Comparison of ENCODE assay signal across 1 cellular context in the genomic region with DNA sequence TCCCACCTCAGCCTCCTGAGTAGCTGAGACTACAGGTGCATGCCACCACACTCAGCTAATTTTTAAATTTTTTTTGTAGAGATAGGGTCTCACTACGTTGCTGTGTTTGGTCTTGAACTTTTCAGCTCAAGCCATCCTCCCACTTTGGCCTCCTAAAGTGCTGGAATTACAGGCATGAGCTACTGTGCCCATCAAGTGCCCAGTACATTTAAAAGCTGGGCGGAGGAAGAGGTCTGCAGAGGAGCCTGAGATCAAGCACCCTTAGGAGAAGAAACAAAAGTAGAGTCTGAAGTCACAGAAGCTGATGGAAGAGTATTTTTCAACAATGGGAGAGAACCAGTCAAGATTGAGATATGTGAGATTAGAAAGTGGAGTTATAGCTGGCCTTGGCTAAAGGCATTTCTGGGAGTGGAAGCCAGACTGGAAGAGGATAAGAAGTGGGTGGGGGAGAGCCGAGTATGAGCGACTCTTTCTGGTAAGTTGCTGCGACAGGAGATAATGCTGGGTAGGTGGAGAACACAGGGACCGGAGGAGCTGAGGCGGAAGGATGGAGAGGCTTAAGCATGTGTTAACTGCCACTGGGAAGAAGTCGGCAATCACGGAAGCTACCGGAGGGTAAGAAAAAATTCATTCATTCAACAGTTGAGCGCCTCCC.
TF ChIP-seq lines count a peak whose summit lies in the region.

No MANE protein-coding gene starts in this region.

TF ChIP-seq in K562, 482 proteins besides CTCF, POLR2A, EP300 and RAD21 (continued from another document and continues in another):
- TF ChIP-seq, protein P1, sequence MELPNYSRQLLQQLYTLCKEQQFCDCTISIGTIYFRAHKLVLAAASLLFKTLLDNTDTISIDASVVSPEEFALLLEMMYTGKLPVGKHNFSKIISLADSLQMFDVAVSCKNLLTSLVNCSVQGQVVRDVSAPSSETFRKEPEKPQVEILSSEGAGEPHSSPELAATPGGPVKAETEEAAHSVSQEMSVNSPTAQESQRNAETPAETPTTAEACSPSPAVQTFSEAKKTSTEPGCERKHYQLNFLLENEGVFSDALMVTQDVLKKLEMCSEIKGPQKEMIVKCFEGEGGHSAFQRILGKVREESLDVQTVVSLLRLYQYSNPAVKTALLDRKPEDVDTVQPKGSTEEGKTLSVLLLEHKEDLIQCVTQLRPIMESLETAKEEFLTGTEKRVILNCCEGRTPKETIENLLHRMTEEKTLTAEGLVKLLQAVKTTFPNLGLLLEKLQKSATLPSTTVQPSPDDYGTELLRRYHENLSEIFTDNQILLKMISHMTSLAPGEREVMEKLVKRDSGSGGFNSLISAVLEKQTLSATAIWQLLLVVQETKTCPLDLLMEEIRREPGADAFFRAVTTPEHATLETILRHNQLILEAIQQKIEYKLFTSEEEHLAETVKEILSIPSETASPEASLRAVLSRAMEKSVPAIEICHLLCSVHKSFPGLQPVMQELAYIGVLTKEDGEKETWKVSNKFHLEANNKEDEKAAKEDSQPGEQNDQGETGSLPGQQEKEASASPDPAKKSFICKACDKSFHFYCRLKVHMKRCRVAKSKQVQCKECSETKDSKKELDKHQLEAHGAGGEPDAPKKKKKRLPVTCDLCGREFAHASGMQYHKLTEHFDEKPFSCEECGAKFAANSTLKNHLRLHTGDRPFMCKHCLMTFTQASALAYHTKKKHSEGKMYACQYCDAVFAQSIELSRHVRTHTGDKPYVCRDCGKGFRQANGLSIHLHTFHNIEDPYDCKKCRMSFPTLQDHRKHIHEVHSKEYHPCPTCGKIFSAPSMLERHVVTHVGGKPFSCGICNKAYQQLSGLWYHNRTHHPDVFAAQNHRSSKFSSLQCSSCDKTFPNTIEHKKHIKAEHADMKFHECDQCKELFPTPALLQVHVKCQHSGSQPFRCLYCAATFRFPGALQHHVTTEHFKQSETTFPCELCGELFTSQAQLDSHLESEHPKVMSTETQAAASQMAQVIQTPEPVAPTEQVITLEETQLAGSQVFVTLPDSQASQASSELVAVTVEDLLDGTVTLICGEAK (IDR thresholded peaks at IDR 0.05): no peak
- TF ChIP-seq, protein P1 (CRISPR knock-in tag; IDR thresholded peaks at IDR 0.05): no peak
- TF ChIP-seq ZNF239 (CRISPR knock-in tag; IDR thresholded peaks at IDR 0.05) (no peak), HNRNPL (IDR thresholded peaks at IDR 0.05; ENCODE audit: low read depth, low read length) (no peak), L3MBTL2 (IDR thresholded peaks at IDR 0.05) (no peak), SUPT5H (IDR thresholded peaks at IDR 0.05) (peak; percentile 44), ZEB2 (IDR thresholded peaks at IDR 0.05) (peak; percentile 74; the same call in 1 of the 2 replicates), RAD51 (IDR thresholded peaks at IDR 0.05; ENCODE audit: borderline replicate concordance, low read depth) (no peak), ZNF324 (CRISPR knock-in tag; IDR thresholded peaks at IDR 0.05) (no peak), CEBPG (CRISPR knock-in tag; IDR thresholded peaks at IDR 0.05) (no peak), CEBPG (tag; conservative IDR thresholded peaks at IDR 0.05 in 1 of 2, IDR thresholded peaks at IDR 0.05 in 1 of 2) (no peak), ZNF444 (CRISPR knock-in tag; IDR thresholded peaks at IDR 0.05) (no peak), FOXA1 (IDR thresholded peaks at IDR 0.05; ENCODE audit: borderline replicate concordance) (no peak), GATAD2A (IDR thresholded peaks at IDR 0.05) (no peak), RB1 (IDR thresholded peaks at IDR 0.05; ENCODE audit: low read depth) (no peak), GATA2 (CRISPR knock-in tag; IDR thresholded peaks at IDR 0.05) (0 out of 2 replicates have a peak, but pooled peaks have one; percentile 27), NBN (IDR thresholded peaks at IDR 0.05; ENCODE audit: low read depth) (peak; percentile 72; the same call in 1 of the 2 replicates), POLR2B (IDR thresholded peaks at IDR 0.05; ENCODE audit: low read depth, partially characterized antibody) (peak; percentile 61), TEAD4 (IDR thresholded peaks at IDR 0.05; ENCODE audit: low read length) (peak; percentile 3; the same call in 1 of the 2 replicates), TEAD4 (CRISPR knock-in tag; IDR thresholded peaks at IDR 0.05; ENCODE audit: borderline replicate concordance) (no peak), PHF21A (IDR thresholded peaks at IDR 0.05; ENCODE audit: borderline replicate concordance, low read depth) (no peak), RBFOX2 (IDR thresholded peaks at IDR 0.05; ENCODE audit: low read depth, low read length) (no peak), HMG20B (CRISPR knock-in tag; IDR thresholded peaks at IDR 0.05) (no peak), RBBP5 (IDR thresholded peaks at IDR 0.05; ENCODE audit: borderline replicate concordance, insufficient read depth, low read length, poor library complexity, severe bottlenecking) (no peak), FOXJ3 (CRISPR knock-in tag; IDR thresholded peaks at IDR 0.05) (no peak), THRAP3 (IDR thresholded peaks at IDR 0.05; ENCODE audit: borderline replicate concordance) (no peak), HDAC6 (IDR thresholded peaks at IDR 0.05; ENCODE audit: low read depth, low read length) (no peak), ZNF408 (CRISPR knock-in tag; IDR thresholded peaks at IDR 0.05; ENCODE audit: low read depth) (no peak), CHD4 (IDR thresholded peaks at IDR 0.05; ENCODE audit: insufficient read depth, insufficient replicate concordance, low read depth, low read length, poor library complexity, severe bottlenecking) (no peak), TEAD1 (CRISPR knock-in tag; IDR thresholded peaks at IDR 0.05) (no peak; a peak in 1 of 4 replicates), KDM2B (CRISPR knock-in tag; IDR thresholded peaks at IDR 0.05) (no peak), HEY1 (CRISPR knock-in tag; IDR thresholded peaks at IDR 0.05; ENCODE audit: borderline replicate concordance) (no peak), MAFF (IDR thresholded peaks at IDR 0.05; ENCODE audit: low read length) (no peak)
- TF ChIP-seq, protein P2, sequence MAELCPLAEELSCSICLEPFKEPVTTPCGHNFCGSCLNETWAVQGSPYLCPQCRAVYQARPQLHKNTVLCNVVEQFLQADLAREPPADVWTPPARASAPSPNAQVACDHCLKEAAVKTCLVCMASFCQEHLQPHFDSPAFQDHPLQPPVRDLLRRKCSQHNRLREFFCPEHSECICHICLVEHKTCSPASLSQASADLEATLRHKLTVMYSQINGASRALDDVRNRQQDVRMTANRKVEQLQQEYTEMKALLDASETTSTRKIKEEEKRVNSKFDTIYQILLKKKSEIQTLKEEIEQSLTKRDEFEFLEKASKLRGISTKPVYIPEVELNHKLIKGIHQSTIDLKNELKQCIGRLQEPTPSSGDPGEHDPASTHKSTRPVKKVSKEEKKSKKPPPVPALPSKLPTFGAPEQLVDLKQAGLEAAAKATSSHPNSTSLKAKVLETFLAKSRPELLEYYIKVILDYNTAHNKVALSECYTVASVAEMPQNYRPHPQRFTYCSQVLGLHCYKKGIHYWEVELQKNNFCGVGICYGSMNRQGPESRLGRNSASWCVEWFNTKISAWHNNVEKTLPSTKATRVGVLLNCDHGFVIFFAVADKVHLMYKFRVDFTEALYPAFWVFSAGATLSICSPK (IDR thresholded peaks at IDR 0.05; ENCODE audit: borderline replicate concordance): no peak
- TF ChIP-seq, protein P3, sequence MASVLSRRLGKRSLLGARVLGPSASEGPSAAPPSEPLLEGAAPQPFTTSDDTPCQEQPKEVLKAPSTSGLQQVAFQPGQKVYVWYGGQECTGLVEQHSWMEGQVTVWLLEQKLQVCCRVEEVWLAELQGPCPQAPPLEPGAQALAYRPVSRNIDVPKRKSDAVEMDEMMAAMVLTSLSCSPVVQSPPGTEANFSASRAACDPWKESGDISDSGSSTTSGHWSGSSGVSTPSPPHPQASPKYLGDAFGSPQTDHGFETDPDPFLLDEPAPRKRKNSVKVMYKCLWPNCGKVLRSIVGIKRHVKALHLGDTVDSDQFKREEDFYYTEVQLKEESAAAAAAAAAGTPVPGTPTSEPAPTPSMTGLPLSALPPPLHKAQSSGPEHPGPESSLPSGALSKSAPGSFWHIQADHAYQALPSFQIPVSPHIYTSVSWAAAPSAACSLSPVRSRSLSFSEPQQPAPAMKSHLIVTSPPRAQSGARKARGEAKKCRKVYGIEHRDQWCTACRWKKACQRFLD (CRISPR knock-in tag; IDR thresholded peaks at IDR 0.05): peak; percentile 63; the same call in 1 of the 2 replicates
- TF ChIP-seq, protein P4, sequence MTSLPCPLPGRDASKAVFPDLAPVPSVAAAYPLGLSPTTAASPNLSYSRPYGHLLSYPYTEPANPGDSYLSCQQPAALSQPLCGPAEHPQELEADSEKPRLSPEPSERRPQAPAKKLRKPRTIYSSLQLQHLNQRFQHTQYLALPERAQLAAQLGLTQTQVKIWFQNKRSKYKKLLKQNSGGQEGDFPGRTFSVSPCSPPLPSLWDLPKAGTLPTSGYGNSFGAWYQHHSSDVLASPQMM (CRISPR knock-in tag; IDR thresholded peaks at IDR 0.05): no peak
- TF ChIP-seq, protein P5, sequence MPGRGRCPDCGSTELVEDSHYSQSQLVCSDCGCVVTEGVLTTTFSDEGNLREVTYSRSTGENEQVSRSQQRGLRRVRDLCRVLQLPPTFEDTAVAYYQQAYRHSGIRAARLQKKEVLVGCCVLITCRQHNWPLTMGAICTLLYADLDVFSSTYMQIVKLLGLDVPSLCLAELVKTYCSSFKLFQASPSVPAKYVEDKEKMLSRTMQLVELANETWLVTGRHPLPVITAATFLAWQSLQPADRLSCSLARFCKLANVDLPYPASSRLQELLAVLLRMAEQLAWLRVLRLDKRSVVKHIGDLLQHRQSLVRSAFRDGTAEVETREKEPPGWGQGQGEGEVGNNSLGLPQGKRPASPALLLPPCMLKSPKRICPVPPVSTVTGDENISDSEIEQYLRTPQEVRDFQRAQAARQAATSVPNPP (IDR thresholded peaks at IDR 0.05; ENCODE audit: borderline replicate concordance, insufficient read depth, insufficient read length): no peak
- TF ChIP-seq, protein P6, sequence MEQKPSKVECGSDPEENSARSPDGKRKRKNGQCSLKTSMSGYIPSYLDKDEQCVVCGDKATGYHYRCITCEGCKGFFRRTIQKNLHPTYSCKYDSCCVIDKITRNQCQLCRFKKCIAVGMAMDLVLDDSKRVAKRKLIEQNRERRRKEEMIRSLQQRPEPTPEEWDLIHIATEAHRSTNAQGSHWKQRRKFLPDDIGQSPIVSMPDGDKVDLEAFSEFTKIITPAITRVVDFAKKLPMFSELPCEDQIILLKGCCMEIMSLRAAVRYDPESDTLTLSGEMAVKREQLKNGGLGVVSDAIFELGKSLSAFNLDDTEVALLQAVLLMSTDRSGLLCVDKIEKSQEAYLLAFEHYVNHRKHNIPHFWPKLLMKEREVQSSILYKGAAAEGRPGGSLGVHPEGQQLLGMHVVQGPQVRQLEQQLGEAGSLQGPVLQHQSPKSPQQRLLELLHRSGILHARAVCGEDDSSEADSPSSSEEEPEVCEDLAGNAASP (IDR thresholded peaks at IDR 0.05): no peak
- TF ChIP-seq, protein P7, sequence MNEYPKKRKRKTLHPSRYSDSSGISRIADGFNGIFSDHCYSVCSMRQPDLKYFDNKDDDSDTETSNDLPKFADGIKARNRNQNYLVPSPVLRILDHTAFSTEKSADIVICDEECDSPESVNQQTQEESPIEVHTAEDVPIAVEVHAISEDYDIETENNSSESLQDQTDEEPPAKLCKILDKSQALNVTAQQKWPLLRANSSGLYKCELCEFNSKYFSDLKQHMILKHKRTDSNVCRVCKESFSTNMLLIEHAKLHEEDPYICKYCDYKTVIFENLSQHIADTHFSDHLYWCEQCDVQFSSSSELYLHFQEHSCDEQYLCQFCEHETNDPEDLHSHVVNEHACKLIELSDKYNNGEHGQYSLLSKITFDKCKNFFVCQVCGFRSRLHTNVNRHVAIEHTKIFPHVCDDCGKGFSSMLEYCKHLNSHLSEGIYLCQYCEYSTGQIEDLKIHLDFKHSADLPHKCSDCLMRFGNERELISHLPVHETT (CRISPR knock-in tag; conservative IDR thresholded peaks at IDR 0.05 in 1 of 2, IDR thresholded peaks at IDR 0.05 in 1 of 2): peak in 1 of 2 experiments; percentile 77; a peak in 2 of 4 replicates
- TF ChIP-seq, protein P8, sequence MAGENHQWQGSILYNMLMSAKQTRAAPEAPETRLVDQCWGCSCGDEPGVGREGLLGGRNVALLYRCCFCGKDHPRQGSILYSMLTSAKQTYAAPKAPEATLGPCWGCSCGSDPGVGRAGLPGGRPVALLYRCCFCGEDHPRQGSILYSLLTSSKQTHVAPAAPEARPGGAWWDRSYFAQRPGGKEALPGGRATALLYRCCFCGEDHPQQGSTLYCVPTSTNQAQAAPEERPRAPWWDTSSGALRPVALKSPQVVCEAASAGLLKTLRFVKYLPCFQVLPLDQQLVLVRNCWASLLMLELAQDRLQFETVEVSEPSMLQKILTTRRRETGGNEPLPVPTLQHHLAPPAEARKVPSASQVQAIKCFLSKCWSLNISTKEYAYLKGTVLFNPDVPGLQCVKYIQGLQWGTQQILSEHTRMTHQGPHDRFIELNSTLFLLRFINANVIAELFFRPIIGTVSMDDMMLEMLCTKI (IDR thresholded peaks at IDR 0.05; ENCODE audit: partially characterized antibody): no peak
